Comparison of ENCODE assay signal across 19 cellular contexts in genomic region chr7:894927-895450, GRCh38.
"Had no signal": no experiment of that assay in that cellular context is flagged by ENCODE, and none has a peak within 500 bp of the region (broad histone marks: within the 10 kb centered on the region; RNA-seq: fewer than 3 reads in every experiment).

No MANE protein-coding gene starts in this region.

- FAIRE-seq: endometrium, urothelium cell line had no signal

- H3K9ac ChIP-seq: parathyroid adenoma had no signal

- H3K27me3 Mint-ChIP-seq: memory B cell, type B pancreatic cell had no signal

- H3K27ac ChIP-seq: gastrocnemius medialis, left ventricle myocardium inferior, lower lobe of right lung, parathyroid adenoma, sigmoid colon, skin epidermis, suprapubic skin, thyroid gland had no signal

- H3K9me3 Mint-ChIP-seq: memory B cell, mesothelial cell of epicardium, nephron progenitor cell, type B pancreatic cell had no signal

- DNase-seq: effector memory CD4-positive, alpha-beta T cell; gastrocnemius medialis; islet precursor cell; left ventricle myocardium inferior; lower lobe of right lung; nephron progenitor cell; sigmoid colon; stimulated activated CD4-positive, alpha-beta T cell treated with anti-CD3 and anti-CD28 coated beads, Interleukin-12 subunit alpha, Interleukin-12 subunit beta, amount 100 ng/mL, for 4 hours; stimulated activated naive CD8-positive, alpha-beta T cell treated with anti-CD3 and anti-CD28 coated beads, Interleukin-15, Interleukin-2, amounts not matched to agents 100 U/mL and 50 U/mL, for 24 hours; thyroid gland had no signal

- H3K4me3 Mint-ChIP-seq: memory B cell, mesothelial cell of epicardium, nephron progenitor cell, type B pancreatic cell had no signal

- H3K27me3 ChIP-seq: gastrocnemius medialis, sigmoid colon, suprapubic skin, thyroid gland had no signal

- H3K4me3 ChIP-seq: gastrocnemius medialis, left ventricle myocardium inferior, lower lobe of right lung, sigmoid colon, skin epidermis, suprapubic skin, thyroid gland had no signal

- ATAC-seq: esophagus mucosa; gastrocnemius medialis; lower lobe of right lung; stimulated activated naive CD8-positive, alpha-beta T cell treated with anti-CD3 and anti-CD28 coated beads, Interleukin-15, Interleukin-2, amounts not matched to agents 100 U/mL and 50 U/mL, for 24 hours had no signal

- H3K9me3 ChIP-seq: gastrocnemius medialis, left ventricle myocardium inferior, lower lobe of right lung, sigmoid colon, suprapubic skin, thyroid gland had no signal

- H3K4me1 ChIP-seq: gastrocnemius medialis, parathyroid adenoma, suprapubic skin had no signal

- H3K27ac Mint-ChIP-seq: memory B cell, mesothelial cell of epicardium, nephron progenitor cell, type B pancreatic cell had no signal

- H2AFZ ChIP-seq: parathyroid adenoma had no signal

- H3K79me2 ChIP-seq: parathyroid adenoma had no signal
